1 cellular context compared by ENCODE assay signal in genomic region chr13:107119989-107120881, GRCh38.
TF ChIP-seq lines count a peak whose summit lies in the region.

No MANE protein-coding gene starts in this region.

TF ChIP-seq in K562, 482 proteins besides CTCF, POLR2A, EP300 and RAD21 (continued from another document):
- TF ChIP-seq ZNF398 (CRISPR knock-in tag; IDR thresholded peaks at IDR 0.05) (no peak), RBM14 (IDR thresholded peaks at IDR 0.05; ENCODE audit: borderline replicate concordance, insufficient read depth, low read depth, low read length) (no peak), ZNF507 (tag; conservative IDR thresholded peaks at IDR 0.05) (no peak), IFI16 (CRISPR knock-in tag; IDR thresholded peaks at IDR 0.05) (no peak), CHD4 (IDR thresholded peaks at IDR 0.05; ENCODE audit: insufficient read depth, insufficient replicate concordance, low read depth, low read length, poor library complexity, severe bottlenecking) (no peak), CEBPB (tag; IDR thresholded peaks at IDR 0.05) (0 out of 2 replicates have a peak, but pooled peaks have one; percentile 29), ZNF57 (CRISPR knock-in tag; IDR thresholded peaks at IDR 0.05) (no peak), ATF7 (IDR thresholded peaks at IDR 0.05) (no peak), ZNF551 (CRISPR knock-in tag; IDR thresholded peaks at IDR 0.05) (no peak), CEBPG (CRISPR knock-in tag; IDR thresholded peaks at IDR 0.05) (no peak), CEBPG (tag; conservative IDR thresholded peaks at IDR 0.05 in 1 of 2, IDR thresholded peaks at IDR 0.05 in 1 of 2) (0 out of 4 replicates have a peak, but pooled peaks of 1 of the 2 experiments have one; percentile 25)
